ENCODE assay signal across 8 cellular contexts in genomic region chr1:30104551-30104950, GRCh38.
"Had no signal": no experiment of that assay in that cellular context is flagged by ENCODE, and none has a peak within 500 bp of the region (broad histone marks: within the 10 kb centered on the region; RNA-seq: fewer than 3 reads in every experiment).

No MANE protein-coding gene starts in this region.

- H3K4me3 ChIP-seq: GM12878 had no signal

- ATAC-seq: GM12878 had no signal

- DNase-seq: GDM1, GF-D8 had no signal

- FAIRE-seq: G401.6, GM12878, GM12891, GM12892, GM18507, GM19239 had no signal
